ENCODE assay signal across 20 cellular contexts in the genomic region with DNA sequence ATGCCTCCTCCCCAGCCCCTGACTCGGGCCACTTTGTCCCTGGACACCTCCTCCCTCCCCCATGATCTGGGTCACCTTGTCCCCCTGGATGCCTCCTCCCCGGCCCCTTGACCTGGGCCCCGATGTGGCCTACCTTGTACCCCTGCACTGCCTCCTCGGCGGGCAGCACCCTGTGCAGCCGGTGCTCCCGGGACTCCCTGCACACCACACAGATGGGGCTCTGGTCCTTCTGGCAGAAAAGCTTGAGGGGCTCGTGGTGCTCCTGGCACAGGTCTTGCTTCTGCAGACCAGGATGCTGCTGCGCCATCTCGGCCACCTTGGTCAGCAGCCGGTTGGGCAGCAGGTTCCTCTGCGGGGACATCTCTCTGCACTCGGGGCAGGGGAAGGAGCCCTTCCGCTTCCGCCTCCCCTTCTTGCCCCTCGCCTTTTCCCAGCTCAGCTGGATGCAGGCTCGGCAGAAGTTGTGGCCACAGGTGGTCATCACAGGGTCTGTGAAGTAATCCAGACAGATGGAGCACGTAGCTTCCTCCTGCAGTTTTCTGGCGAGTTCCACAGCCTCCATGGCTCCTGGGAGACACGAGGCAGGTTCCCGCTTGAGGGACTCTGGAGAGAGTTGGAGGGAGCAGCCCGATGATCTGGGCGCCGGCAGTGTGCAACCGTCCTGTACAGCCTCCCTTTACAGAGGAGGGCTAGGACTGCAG. TPM values are rescaled to one million over a fixed set of nuclear protein-coding genes. Genes with fewer than 3 reads are reported as not detected.
DNase-seq lines count a peak whose midpoint lies in the region; ATAC-seq, FAIRE-seq and TF ChIP-seq lines count a peak whose summit lies in the region.
"Had no signal": no experiment of that assay in that cellular context is flagged by ENCODE, and none has a peak within 500 bp of the region (broad histone marks: within the 10 kb centered on the region; RNA-seq: fewer than 3 reads in every experiment).

No MANE protein-coding gene starts in this region.

- no peak overlapping the region for H4K8ac ChIP-seq in trophoblast cell (ENCODE audit: low read depth, low read length)

- no peak overlapping the region for H3K18ac ChIP-seq in trophoblast cell (ENCODE audit: low read length)

- H4K91ac ChIP-seq in trophoblast cell (ENCODE audit: low read depth, low read length): no peak overlapping the region

- peaks cover 46% of the 10 kb centered on the region for H3K27me3 Mint-ChIP-seq in endodermal cell (ENCODE audit: insufficient read depth)

- POLR2A ChIA-PET in HepG2 (lab: Yijun Ruan, JAX): no interaction called here

- peaks cover 24% of the 10 kb centered on the region for H3K36me3 Mint-ChIP-seq in endodermal cell (ENCODE audit: low read depth)

- H3K36me3 ChIP-seq in HepG2 (replicated peaks in 1 of 2; ENCODE audit: control insufficient read depth in 1 of 2, insufficient read depth in 2 of 2, low read length in 2 of 2) (no peaks in the 10 kb centered on the region), right lobe of liver (no peaks in the 10 kb centered on the region), endodermal cell (ENCODE audit: control insufficient read depth, insufficient read depth, low read length) (peaks cover 16% of the 10 kb centered on the region), trophoblast cell (ENCODE audit: control insufficient read depth in 1 of 2, insufficient read depth in 2 of 2, low read length in 2 of 2) (peaks cover 31 to 32% of the 10 kb centered on the region in 2 experiments)
- H3K36me3 ChIP-seq: MG63 had no signal

- DNase-seq in HepG2 (ENCODE audit: low spot score) (no peak), right lobe of liver (no peak), endodermal cell (no peak), trophoblast cell (no peak)
- no peak for DNase-seq in activated CD4-positive, alpha-beta T cell treated with anti-CD3 and anti-CD28 coated beads for 48 hours
- DNase-seq in stimulated activated CD4-positive, alpha-beta T cell treated with anti-CD3 and anti-CD28 coated beads, Interleukin-2, amount 100 ng/mL, for 48 hours: no peak
- DNase-seq: CD8-positive, alpha-beta memory T cell; DMS 273 treated with DMSO at 0.1 percent for 48 hours; GF-D8; MG63; NCI-H1092; NCI-H146; NCI-H2081; NCI-H524 had no signal

- H3K9me3 ChIP-seq in HepG2 (ENCODE audit: low read length) (no peaks in the 10 kb centered on the region), right lobe of liver (no peaks in the 10 kb centered on the region), endodermal cell (ENCODE audit: control insufficient read depth, low read length) (no peaks in the 10 kb centered on the region), trophoblast cell (ENCODE audit: insufficient read depth, low read depth, low read length) (peaks cover 4% of the 10 kb centered on the region)
- H3K9me3 ChIP-seq: MG63 had no signal

- H2BK120ac ChIP-seq in trophoblast cell (ENCODE audit: insufficient read depth, low read length, poor library complexity): no peak overlapping the region

- H2BK5ac ChIP-seq in trophoblast cell (ENCODE audit: low read depth, low read length, poor library complexity): no peak overlapping the region

- H3K4ac ChIP-seq in trophoblast cell (ENCODE audit: low read depth, low read length): no peak overlapping the region

- in situ Hi-C loops in HepG2 (cut with HindIII; ENCODE audit: extremely low pct_ligation_motif_present, low pct_unique_long_range_greater_than_20kb): no loop called here

- BruUV-seq in HepG2 (replicated peaks; lab: Mats Ljungman, UMichigan): no TSS peak

- H3K4me3 ChIP-seq in HepG2 (replicated peaks in 1 of 3; ENCODE audit: insufficient read depth in 1 of 3, low read depth in 2 of 3, low read length in 3 of 3) (no peak overlapping the region), right lobe of liver (no peak overlapping the region), endodermal cell (ENCODE audit: low read length) (no peak overlapping the region), trophoblast cell (ENCODE audit: low read depth, low read length) (no peak overlapping the region)
- H3K4me3 ChIP-seq: BLaER1 treated with 17β-estradiol and CSF1 and Interleukin-3, amounts not matched to agents 10 nM and 100 nM; MG63 had no signal

- H3K14ac ChIP-seq in trophoblast cell (ENCODE audit: low read length): no peak overlapping the region

- no peak for TF ChIP-seq CTCF in HepG2 (CRISPR knock-in tag; IDR thresholded peaks at IDR 0.05)
- TF ChIP-seq CTCF in right lobe of liver (IDR thresholded peaks at IDR 0.05): no peak
- TF ChIP-seq CTCF in endodermal cell (conservative IDR thresholded peaks at IDR 0.05): no peak

- H3K27ac Mint-ChIP-seq in endodermal cell: no peak overlapping the region

- H3K23ac ChIP-seq in trophoblast cell (ENCODE audit: low read length): no peak overlapping the region

- H3K27me3 ChIP-seq in HepG2 (ENCODE audit: control insufficient read depth in 1 of 2, insufficient read depth in 2 of 2, low read length in 2 of 2) (peaks cover 0 to 6% of the 10 kb centered on the region in 2 experiments; a peak in 2 of 5 replicates), right lobe of liver (no peaks in the 10 kb centered on the region), endodermal cell (ENCODE audit: control insufficient read depth, insufficient read depth, low read length, poor library complexity, severe bottlenecking) (no peaks in the 10 kb centered on the region), trophoblast cell (ENCODE audit: insufficient read depth, low read length) (no peaks in the 10 kb centered on the region)

- TF ChIP-seq RAD21 in HepG2 (CRISPR knock-in tag; IDR thresholded peaks at IDR 0.05): no peak

- H4K12ac ChIP-seq in trophoblast cell (ENCODE audit: low read depth, low read length): no peak overlapping the region

- peaks cover 33% of the 10 kb centered on the region for H3K4me1 ChIP-seq in HepG2 (ENCODE audit: insufficient read depth, low read length)
- H3K4me1 ChIP-seq in right lobe of liver: peaks cover 0 to 7% (median 0%) of the 10 kb centered on the region in 4 donors
- peaks cover 10% of the 10 kb centered on the region for H3K4me1 ChIP-seq in endodermal cell (ENCODE audit: control insufficient read depth, insufficient read depth, low read length)
- H3K4me1 ChIP-seq in trophoblast cell (ENCODE audit: control insufficient read depth in 1 of 2, insufficient read depth in 2 of 2, low read length in 2 of 2): peaks cover 31 to 37% of the 10 kb centered on the region in 2 experiments

- H4K20me1 ChIP-seq in HepG2 (ENCODE audit: insufficient read depth, low read length): no peaks in the 10 kb centered on the region

- H3K27ac ChIP-seq in HepG2 (ENCODE audit: extremely low read length, insufficient read depth, low read length) (no peak overlapping the region), right lobe of liver (no peak overlapping the region), endodermal cell (ENCODE audit: low read depth, low read length) (no peak overlapping the region), trophoblast cell (ENCODE audit: low read depth, low read length) (no peak overlapping the region)
- H3K27ac ChIP-seq: BLaER1 treated with 17β-estradiol and CSF1 and Interleukin-3, amounts not matched to agents 10 nM and 100 nM had no signal

- H2BK12ac ChIP-seq in trophoblast cell (ENCODE audit: low read length): no peak overlapping the region

- H3K4me2 ChIP-seq in HepG2 (ENCODE audit: low read depth, low read length) (no peak overlapping the region), trophoblast cell (ENCODE audit: low read length) (peak overlapping the region; percentile 80)
- H3K4me2 ChIP-seq: BLaER1 treated with 17β-estradiol and CSF1 and Interleukin-3, amounts not matched to agents 10 nM and 100 nM had no signal

- intact Hi-C loops in HepG2 (cut with micrococcal nuclease; ENCODE audit: unreplicated experiment) (no loop called here), right lobe of liver (cut with DNase I) (no loop called here)

- no peak overlapping the region for H2AK5ac ChIP-seq in trophoblast cell (ENCODE audit: low read length)

- CTCF ChIA-PET in HepG2 (lab: Yijun Ruan, JAX; ENCODE audit: low intra/inter-chr PET ratio, low total read pairs): no interaction called here

- peak overlapping the region; percentile 72 for H3K4me3 Mint-ChIP-seq in endodermal cell

- H2AFZ ChIP-seq in HepG2 (ENCODE audit: low read length): no peak overlapping the region
- no peak overlapping the region for H2AFZ ChIP-seq in trophoblast cell (ENCODE audit: insufficient read depth, low read length, poor library complexity)

- TF ChIP-seq EP300 in HepG2 (IDR thresholded peaks at IDR 0.05; ENCODE audit: low read depth in 2 of 2, low read length in 2 of 2): no peak
- no peak for TF ChIP-seq EP300 in HepG2 (CRISPR knock-in tag; IDR thresholded peaks at IDR 0.05; ENCODE audit: borderline replicate concordance)

- ATAC-seq in HepG2 (no peak), right lobe of liver (no peak), GM19351 (IDR thresholded peaks at IDR 0.05; ENCODE audit: unreplicated experiment) (no peak), GM21447 (IDR thresholded peaks at IDR 0.05; ENCODE audit: unreplicated experiment) (no peak)
- ATAC-seq: Panc1 had no signal

- peaks cover 18% of the 10 kb centered on the region for H3K79me1 ChIP-seq in trophoblast cell (ENCODE audit: low read length)

- H3K9ac ChIP-seq in HepG2 (ENCODE audit: insufficient read depth, low read depth, low read length) (no peak overlapping the region), endodermal cell (ENCODE audit: extremely low read depth, low read length, poor library complexity, severe bottlenecking) (no peak overlapping the region), trophoblast cell (ENCODE audit: low read length) (no peak overlapping the region)
- H3K9ac ChIP-seq: BLaER1 treated with 17β-estradiol and CSF1 and Interleukin-3, amounts not matched to agents 10 nM and 100 nM had no signal

- WGBS in HepG2 (ENCODE audit: low lambda C conversion rate): 96% methylated on average over 14 of the region's 25 CpGs
- WGBS in right lobe of liver (ENCODE audit: insufficient coverage, low coverage, low lambda C conversion rate, missing lambda C conversion rate): 50% methylated on average over 1 of the region's 25 CpGs
- WGBS in endodermal cell (ENCODE audit: insufficient coverage in 1 of 2, insufficient read length in 1 of 2), 2 experiments: 92 to 96% methylated on average over 17 to 25 of the region's 25 CpGs
- no CpG with 5 or more reads among the region's 25 CpGs for WGBS in trophoblast cell (ENCODE audit: extremely low coverage, insufficient coverage, insufficient read length)

- TF ChIP-seq POLR2A in HepG2 (IDR thresholded peaks at IDR 0.05; ENCODE audit: insufficient read depth in 1 of 2, low read depth in 2 of 2, low read length in 2 of 2) (no peak), right lobe of liver (IDR thresholded peaks at IDR 0.05) (no peak)

- no peak for FAIRE-seq in HepG2 (lab: Jason Lieb, UNC)
- FAIRE-seq: H54 had no signal

- H3K9me3 Mint-ChIP-seq in endodermal cell: no peaks in the 10 kb centered on the region
- H3K9me3 Mint-ChIP-seq: CD8-positive, alpha-beta memory T cell had no signal

- H3K4me1 Mint-ChIP-seq in endodermal cell: peaks cover 36% of the 10 kb centered on the region

- H3K79me2 ChIP-seq in HepG2 (ENCODE audit: insufficient read depth, low read length): no peaks in the 10 kb centered on the region
- H3K79me2 ChIP-seq in trophoblast cell (ENCODE audit: control insufficient read depth, insufficient read depth, low read length, poor library complexity): peaks cover 7% of the 10 kb centered on the region

RNA-seq across cellular contexts. Expression of gene TRIM17, which starts 2.0 kb away (rescaled TPM):
- 0.64 TPM in 1 of 2 replicates, not detected in the other for total RNA-seq in HepG2 (2016; rRNA removed; fragmentation: Illumina TruSeq; extraction: Trizol)
- not detected in 2 replicates for total RNA-seq in HepG2 (2016; cell fraction: cytosol; rRNA removed; fragmentation: Illumina TruSeq; extraction: Trizol; ENCODE audit: low read depth)
- total RNA-seq in HepG2 (2016; cell fraction: insoluble cytoplasmic fraction; rRNA removed; fragmentation: Illumina TruSeq; extraction: Trizol): 0.10 and 0.45 TPM in 2 replicates
- not detected in 2 replicates for total RNA-seq in HepG2 (2016; cell fraction: membrane; rRNA removed; fragmentation: Illumina TruSeq; extraction: Trizol)
- total RNA-seq in HepG2 (2016; cell fraction: nucleus; rRNA removed; fragmentation: Illumina TruSeq; extraction: Trizol): 0.72 and 0.81 TPM in 2 replicates
- 0.22 and 0.32 TPM in 2 replicates for polyA plus RNA-seq in HepG2 (2011; rRNA removed)
- polyA plus RNA-seq in HepG2 (2011; cell fraction: cytosol; rRNA removed): 0.10 and 0.11 TPM in 2 replicates
- polyA plus RNA-seq in HepG2 (2011; cell fraction: nucleus; rRNA removed): 1.6 and 1.9 TPM in 2 replicates
- polyA plus RNA-seq in HepG2 (2012): 0.24 and 0.27 TPM in 2 replicates
- polyA plus RNA-seq in HepG2 (2016; cell fraction: cytosol; fragmentation: Illumina TruSeq; extraction: Trizol; ENCODE audit: low read depth): not detected in 2 replicates
- polyA plus RNA-seq in HepG2 (2016; cell fraction: insoluble cytoplasmic fraction; fragmentation: Illumina TruSeq; extraction: Trizol; ENCODE audit: low read depth): 0.14 and 0.22 TPM in 2 replicates
- not detected in 2 replicates for polyA plus RNA-seq in HepG2 (2016; cell fraction: membrane; fragmentation: Illumina TruSeq; extraction: Trizol; ENCODE audit: low read depth)
- polyA plus RNA-seq in HepG2 (2016; cell fraction: nucleus; fragmentation: Illumina TruSeq; extraction: Trizol; ENCODE audit: insufficient read depth, low read depth): 1.2 and 1.4 TPM in 2 replicates
- 0.58 TPM in 1 of 2 replicates, not detected in the other for polyA minus RNA-seq in HepG2 (2011; rRNA and poly(A)+ RNA removed; ENCODE audit: low replicate concordance)
- not detected in 2 replicates for polyA minus RNA-seq in HepG2 (2011; cell fraction: cytosol; rRNA and poly(A)+ RNA removed)
- polyA minus RNA-seq in HepG2 (2011; cell fraction: nucleus; rRNA and poly(A)+ RNA removed): 0.64 and 0.75 TPM in 2 replicates
- not detected for total RNA-seq in right lobe of liver
- total RNA-seq in endodermal cell: 10 to 100 TPM in 1 of 2 donors, 1 to 10 TPM in 1; 8.4 to 19.6 TPM
- 4.8 TPM for polyA plus RNA-seq in endodermal cell (2013, experiment 1 of 2)
- 3.4 TPM for polyA plus RNA-seq in endodermal cell (2013, experiment 2 of 2)
- polyA plus RNA-seq in trophoblast cell (2013): 10.5 and 10.6 TPM in 2 replicates
- total RNA-seq: A172 had no signal

RNA-seq across cellular contexts. Expression of gene TRIM11, which starts 8.0 kb away (rescaled TPM):
- total RNA-seq in HepG2 (2016; rRNA removed; fragmentation: Illumina TruSeq; extraction: Trizol): 9.7 and 16.1 TPM in 2 replicates
- total RNA-seq in HepG2 (2016; cell fraction: cytosol; rRNA removed; fragmentation: Illumina TruSeq; extraction: Trizol; ENCODE audit: low read depth): 8.8 and 9.6 TPM in 2 replicates
- total RNA-seq in HepG2 (2016; cell fraction: insoluble cytoplasmic fraction; rRNA removed; fragmentation: Illumina TruSeq; extraction: Trizol): 10.0 and 15.4 TPM in 2 replicates
- 12.1 and 13.4 TPM in 2 replicates for total RNA-seq in HepG2 (2016; cell fraction: membrane; rRNA removed; fragmentation: Illumina TruSeq; extraction: Trizol)
- 16.6 and 19.2 TPM in 2 replicates for total RNA-seq in HepG2 (2016; cell fraction: nucleus; rRNA removed; fragmentation: Illumina TruSeq; extraction: Trizol)
- polyA plus RNA-seq in HepG2 (2011; rRNA removed): 6.3 and 8.8 TPM in 2 replicates
- 4.7 and 6.1 TPM in 2 replicates for polyA plus RNA-seq in HepG2 (2011; cell fraction: cytosol; rRNA removed)
- 33.2 and 33.5 TPM in 2 replicates for polyA plus RNA-seq in HepG2 (2011; cell fraction: nucleus; rRNA removed)
- polyA plus RNA-seq in HepG2 (2012): 7.8 and 13.4 TPM in 2 replicates
- 1.3 and 1.5 TPM in 2 replicates for polyA plus RNA-seq in HepG2 (2016; cell fraction: cytosol; fragmentation: Illumina TruSeq; extraction: Trizol; ENCODE audit: low read depth)
- polyA plus RNA-seq in HepG2 (2016; cell fraction: insoluble cytoplasmic fraction; fragmentation: Illumina TruSeq; extraction: Trizol; ENCODE audit: low read depth): 9.6 and 11.4 TPM in 2 replicates
- polyA plus RNA-seq in HepG2 (2016; cell fraction: membrane; fragmentation: Illumina TruSeq; extraction: Trizol; ENCODE audit: low read depth): 2.2 and 2.7 TPM in 2 replicates
- polyA plus RNA-seq in HepG2 (2016; cell fraction: nucleus; fragmentation: Illumina TruSeq; extraction: Trizol; ENCODE audit: insufficient read depth, low read depth): 33.8 and 38.7 TPM in 2 replicates
- polyA minus RNA-seq in HepG2 (2011; rRNA and poly(A)+ RNA removed; ENCODE audit: low replicate concordance): 19.6 and 39.2 TPM in 2 replicates
- polyA minus RNA-seq in HepG2 (2011; cell fraction: cytosol; rRNA and poly(A)+ RNA removed): 6.6 and 7.0 TPM in 2 replicates
- 17.0 and 20.8 TPM in 2 replicates for polyA minus RNA-seq in HepG2 (2011; cell fraction: nucleus; rRNA and poly(A)+ RNA removed)
- 1 to 10 TPM; 5.2 to 8.3 (median 7.1) TPM for total RNA-seq in right lobe of liver
- 10 to 100 TPM; 33.8 to 38.9 TPM for total RNA-seq in endodermal cell
- 18.2 TPM for polyA plus RNA-seq in endodermal cell (2013, experiment 1 of 2)
- polyA plus RNA-seq in endodermal cell (2013, experiment 2 of 2): 19.0 TPM
- polyA plus RNA-seq in trophoblast cell (2013): 31.1 and 32.5 TPM in 2 replicates
